10 cellular contexts compared by ENCODE assay signal in genomic region chr9:3397726-3398125, GRCh38.
DNase-seq lines count a peak whose midpoint lies in the region; ATAC-seq lines count a peak whose summit lies in the region.
"Had no signal": no experiment of that assay in that cellular context is flagged by ENCODE, and none has a peak within 500 bp of the region (broad histone marks: within the 10 kb centered on the region; RNA-seq: fewer than 3 reads in every experiment).

No MANE protein-coding gene starts in this region.

- peak; percentile 28 for ATAC-seq in GM18517 (IDR thresholded peaks at IDR 0.05; ENCODE audit: unreplicated experiment)
- peak; percentile 41 for ATAC-seq in GM21528 (IDR thresholded peaks at IDR 0.05; ENCODE audit: low FRiP score, unreplicated experiment)
- no peak for ATAC-seq in HG03378 (IDR thresholded peaks at IDR 0.05; ENCODE audit: unreplicated experiment)
- ATAC-seq: left colon had no signal

- DNase-seq in germinal center (ENCODE audit: low spot score) (peak; percentile 2), HuH-7.5 (ENCODE audit: low spot score) (no peak), NCI-H226 (no peak), HCEC 1CT (no peak)
- DNase-seq: left colon, NCI-H1417 treated with DMSO at 0.1 percent for 48 hours had no signal

- no peaks in the 10 kb centered on the region for H3K9me3 ChIP-seq in KOPT-K1 (ENCODE audit: insufficient read depth, low read length, poor library complexity, severe bottlenecking)

- H3K36me3 ChIP-seq in KOPT-K1 (ENCODE audit: insufficient read depth, low read length) = no peaks in the 10 kb centered on the region; the same call in 1 of the 2 replicates

- H3K27ac ChIP-seq in KOPT-K1 (ENCODE audit: low read depth, low read length, poor library complexity, severe bottlenecking) = peak overlapping the region; percentile 58
